8 cellular contexts compared by ENCODE assay signal in the genomic region with DNA sequence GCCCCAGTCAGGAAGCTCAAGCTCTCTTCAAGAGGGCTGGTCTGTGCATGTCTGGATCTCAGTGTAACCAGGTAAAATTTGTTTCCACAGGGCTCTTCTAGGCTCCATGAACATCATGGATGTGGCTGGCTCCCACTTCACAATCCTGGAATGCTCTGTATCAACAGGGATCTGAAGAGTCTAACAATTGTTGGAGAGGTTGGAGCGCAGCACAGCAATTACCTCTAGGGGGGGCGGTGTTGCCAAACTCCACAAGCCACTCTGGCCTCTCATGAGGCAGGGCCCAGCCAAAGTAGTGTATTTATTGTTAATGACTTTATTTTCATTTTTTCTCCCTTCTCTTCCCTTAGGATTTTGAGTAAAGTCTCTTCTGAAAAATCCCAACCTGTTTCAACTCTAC.
DNase-seq lines count a peak whose midpoint lies in the region; TF ChIP-seq lines count a peak whose summit lies in the region.

No MANE protein-coding gene starts in this region.

- peak; percentile 64 for DNase-seq in activated effector memory CD4-positive, alpha-beta T cell treated with anti-CD3 and anti-CD28 coated beads, Interleukin-2, amount 50 U/mL, for 16 hours
- DNase-seq in activated effector memory CD4-positive, alpha-beta T cell treated with Interleukin-2 at 50 U/mL for 16 hours, result no peak
- DNase-seq in NB4 (ENCODE audit: low read depth) (peak; percentile 54), astrocyte of the hippocampus (ENCODE audit: low read depth, low spot score) (peak; percentile 44), activated gamma-delta T cell treated with Interleukin-2 at 50 U/mL for 16 hours (no peak), NCI-H446 treated with DMSO at 0.1 percent for 48 hours (lab: John Stamatoyannopoulos, UW) (no peak)
- no peak for DNase-seq in stimulated activated naive CD4-positive, alpha-beta T cell treated with Interleukin-2 at 50 U/mL for 16 hours (lab: John Stamatoyannopoulos, UW)

- H3K4me1 Mint-ChIP-seq in nephron, result peaks cover 5% of the 10 kb centered on the region

- no peaks in the 10 kb centered on the region for H3K9me3 Mint-ChIP-seq in nephron

- H3K36me3 Mint-ChIP-seq in nephron (ENCODE audit: low read depth), result no peaks in the 10 kb centered on the region

- no peak overlapping the region for H3K4me3 ChIP-seq in NB4 (ENCODE audit: low read depth, low read length)

- H3K27ac Mint-ChIP-seq in nephron, result no peak overlapping the region

- TF ChIP-seq POLR2A in NB4 (IDR thresholded peaks at IDR 0.05; ENCODE audit: extremely low read depth, insufficient read length), result no peak

- TF ChIP-seq CTCF in NB4 (IDR thresholded peaks at IDR 0.05; ENCODE audit: low read depth, low read length) (peak; percentile 60), nephron (IDR thresholded peaks at IDR 0.05; ENCODE audit: unreplicated experiment in 3 of 3) (peak in 2 of 3 experiments; percentile 15 to 16)

- no peak overlapping the region for H3K4me3 Mint-ChIP-seq in nephron

- H3K27me3 Mint-ChIP-seq in nephron (ENCODE audit: low read depth), result peaks cover 4% of the 10 kb centered on the region

Comparison
In these comparisons a context has a peak if more than half of its experiments do, and no peak if none do; other contexts are left out.
1. DNase-seq: peak in activated effector memory CD4-positive, alpha-beta T cell treated with anti-CD3 and anti-CD28 coated beads, Interleukin-2, amount 50 U/mL, for 16 hours (single experiment), NB4 (single experiment) and astrocyte of the hippocampus (single experiment); none in activated effector memory CD4-positive, alpha-beta T cell treated with Interleukin-2 at 50 U/mL for 16 hours (single experiment), activated gamma-delta T cell treated with Interleukin-2 at 50 U/mL for 16 hours (single experiment), stimulated activated naive CD4-positive, alpha-beta T cell treated with Interleukin-2 at 50 U/mL for 16 hours (single experiment) and NCI-H446 treated with DMSO at 0.1 percent for 48 hours (single experiment).